Comparison of ENCODE assay signal across 16 cellular contexts in genomic region chr1:226730826-226731225, GRCh38. TPM values are rescaled to one million over a fixed set of nuclear protein-coding genes. Genes with fewer than 3 reads are reported as not detected.
DNase-seq lines count a peak whose midpoint lies in the region; ATAC-seq and TF ChIP-seq lines count a peak whose summit lies in the region.
"Had no signal": no experiment of that assay in that cellular context is flagged by ENCODE, and none has a peak within 500 bp of the region (broad histone marks: within the 10 kb centered on the region; RNA-seq: fewer than 3 reads in every experiment).

No MANE protein-coding gene starts in this region.

- H3K4me1 Mint-ChIP-seq in activated T-cell treated with anti-CD3 and anti-CD28 coated beads, Interleukin-2, amount 50 U/mL, for 24 hours (ENCODE audit: low read depth), result peaks cover 98% of the 10 kb centered on the region
- H3K4me1 Mint-ChIP-seq in activated B cell treated with CpG ODN at 0.5 μM for 24 hours, result peaks cover 98% of the 10 kb centered on the region

- no peaks in the 10 kb centered on the region for H4K20me1 ChIP-seq in mammary epithelial cell (ENCODE audit: insufficient read depth, low read length)

- H3K36me3 ChIP-seq in esophagus muscularis mucosa (peaks cover 0 to 15% (median 8%) of the 10 kb centered on the region in 4 donors), subcutaneous abdominal adipose tissue (ENCODE audit: control insufficient read depth in 5 of 5, insufficient read depth in 5 of 5, low read length in 5 of 5) (peaks cover 3 to 34% (median 26%) of the 10 kb centered on the region in 5 donors), mammary epithelial cell (ENCODE audit: insufficient read depth, low read length) (peaks cover 2% of the 10 kb centered on the region)

- H3K9me3 Mint-ChIP-seq in activated T-cell treated with anti-CD3 and anti-CD28 coated beads, Interleukin-2, amount 50 U/mL, for 24 hours, result no peaks in the 10 kb centered on the region
- H3K9me3 Mint-ChIP-seq in activated B cell treated with CpG ODN at 0.5 μM for 24 hours, result no peaks in the 10 kb centered on the region

- in situ Hi-C loops in mammary epithelial cell (cut with MboI; ENCODE audit: low sequenced_read_pairs in 2 of 2), result no loop called here

- intact Hi-C loops in activated B cell treated with CpG ODN at 0.5 μM for 24 hours (cut with micrococcal nuclease), result loop anchor here (1.0 to 10.0 kb wide), 3 partner anchors 8 to 324 kb away; partner anchors contain the start of genes ITPKB, PARP1 and STUM
- intact Hi-C loops in esophagus muscularis mucosa (cut with DNase I), result loop anchor here (5.0 kb wide), 1 partner anchor 34 kb away; no protein-coding TSS in a partner anchor
- intact Hi-C loops in mammary epithelial cell (cut with micrococcal nuclease), result loop anchor here (10.0 kb wide), 1 partner anchor 704 kb away; no protein-coding TSS in a partner anchor

- ATAC-seq in activated B cell treated with CpG ODN at 0.5 μM for 24 hours (ENCODE audit: low read depth), result no peak

- no peak for TF ChIP-seq POLR2A in esophagus muscularis mucosa (IDR thresholded peaks at IDR 0.05; ENCODE audit: low read depth)

- H2AFZ ChIP-seq in mammary epithelial cell (ENCODE audit: low read depth, low read length), result no peak overlapping the region

- H3K4me3 ChIP-seq in esophagus muscularis mucosa, result peak overlapping the region in 3 of 4 donors; percentile 93 to 97 (median 96)
- no peak overlapping the region for H3K4me3 ChIP-seq in subcutaneous abdominal adipose tissue (ENCODE audit: low read depth in 1 of 5, low read length in 5 of 5)
- no peak overlapping the region for H3K4me3 ChIP-seq in mammary epithelial cell (replicated peaks in 1 of 3; ENCODE audit: insufficient read depth in 1 of 3, low read depth in 2 of 3, low read length in 3 of 3)
- H3K4me3 ChIP-seq: lung had no signal

- no peak overlapping the region for H3K4me2 ChIP-seq in mammary epithelial cell (ENCODE audit: insufficient read depth, low read depth, low read length)

- H3K27ac Mint-ChIP-seq in activated T-cell treated with anti-CD3 and anti-CD28 coated beads, Interleukin-2, amount 50 U/mL, for 24 hours, result peak overlapping the region; percentile 97
- peak overlapping the region; percentile 24 for H3K27ac Mint-ChIP-seq in activated B cell treated with CpG ODN at 0.5 μM for 24 hours

- no TSS peak for BruUV-seq in mammary epithelial cell (replicated peaks; lab: Mats Ljungman, UMichigan)

- H3K9ac ChIP-seq in subcutaneous abdominal adipose tissue (ENCODE audit: low read length in 5 of 5) (no peak overlapping the region), mammary epithelial cell (ENCODE audit: insufficient read depth, low read length) (no peak overlapping the region)

- TF ChIP-seq CTCF in activated B cell treated with CpG ODN at 0.5 μM for 24 hours (IDR thresholded peaks at IDR 0.05), result no peak
- TF ChIP-seq CTCF in esophagus muscularis mucosa (IDR thresholded peaks at IDR 0.05), result no peak
- TF ChIP-seq CTCF in mammary epithelial cell (conservative IDR thresholded peaks at IDR 0.05 in 1 of 2, IDR thresholded peaks at IDR 0.05 in 1 of 2; ENCODE audit: extremely low read depth in 1 of 2, insufficient read depth in 1 of 2, low read depth in 1 of 2, low read length in 2 of 2), result no peak

- H3K27me3 Mint-ChIP-seq in activated T-cell treated with anti-CD3 and anti-CD28 coated beads, Interleukin-2, amount 50 U/mL, for 24 hours, result no peaks in the 10 kb centered on the region
- H3K27me3 Mint-ChIP-seq in activated B cell treated with CpG ODN at 0.5 μM for 24 hours, result no peaks in the 10 kb centered on the region

- H3K27ac ChIP-seq in esophagus muscularis mucosa (replicated peaks in 1 of 4) (peak overlapping the region in 3 of 4 donors; percentile 97 to 98 (median 98)), subcutaneous abdominal adipose tissue (ENCODE audit: low read depth, low read length) (peak overlapping the region; percentile 15), mammary epithelial cell (ENCODE audit: insufficient read depth, low read depth, low read length) (no peak overlapping the region)
- H3K27ac ChIP-seq: VCaP had no signal

- peaks cover 97% of the 10 kb centered on the region for H3K36me3 Mint-ChIP-seq in activated T-cell treated with anti-CD3 and anti-CD28 coated beads, Interleukin-2, amount 50 U/mL, for 24 hours (ENCODE audit: low read depth)
- H3K36me3 Mint-ChIP-seq in activated B cell treated with CpG ODN at 0.5 μM for 24 hours (ENCODE audit: low read depth), result peaks cover 90% of the 10 kb centered on the region

- POLR2A ChIA-PET in activated B cell treated with CpG ODN at 0.5 μM for 24 hours (lab: Charles Lee), result interaction anchor here (0.6 to 2.2 kb wide), 9 partner anchors 9 to 87 kb away, joined by 3 to 7 read pairs (median 3); no protein-coding TSS in a partner anchor

- H3K27me3 ChIP-seq in esophagus muscularis mucosa (no peaks in the 10 kb centered on the region), subcutaneous abdominal adipose tissue (ENCODE audit: control insufficient read depth in 5 of 5, insufficient read depth in 4 of 5, low read length in 5 of 5) (no peaks in the 10 kb centered on the region), mammary epithelial cell (ENCODE audit: insufficient read depth, low read length) (no peaks in the 10 kb centered on the region)

- peak overlapping the region; percentile 93 for H3K4me3 Mint-ChIP-seq in activated T-cell treated with anti-CD3 and anti-CD28 coated beads, Interleukin-2, amount 50 U/mL, for 24 hours
- peak overlapping the region; percentile 48 for H3K4me3 Mint-ChIP-seq in activated B cell treated with CpG ODN at 0.5 μM for 24 hours

- TF ChIP-seq EP300 in esophagus muscularis mucosa (IDR thresholded peaks at IDR 0.05), result no peak

- peaks cover 45% of the 10 kb centered on the region for H3K79me2 ChIP-seq in mammary epithelial cell (ENCODE audit: insufficient read depth, low read length)

- H3K4me1 ChIP-seq in esophagus muscularis mucosa (peaks cover 38 to 100% (median 99%) of the 10 kb centered on the region in 4 donors), subcutaneous abdominal adipose tissue (ENCODE audit: control insufficient read depth in 5 of 5, insufficient read depth in 5 of 5, low read length in 5 of 5) (peaks cover 15 to 79% (median 65%) of the 10 kb centered on the region in 5 donors), mammary epithelial cell (ENCODE audit: insufficient read depth, low read length) (no peaks in the 10 kb centered on the region)

- CTCF ChIA-PET in activated B cell treated with CpG ODN at 0.5 μM for 24 hours (lab: Charles Lee), result interaction anchor here (1.1 to 2.0 kb wide), 2 partner anchors 19 to 87 kb away, joined by 4 to 5 read pairs; no protein-coding TSS in a partner anchor
- CTCF ChIA-PET in mammary epithelial cell (lab: Charles Lee; ENCODE audit: low non-redundant PET), result no interaction called here

- dilution Hi-C loops in mammary epithelial cell (cut with HindIII; ENCODE audit: low sequenced_read_pairs), result no loop called here

- H3K9me3 ChIP-seq in esophagus muscularis mucosa (no peaks in the 10 kb centered on the region), subcutaneous abdominal adipose tissue (ENCODE audit: control insufficient read depth in 5 of 5, low read length in 5 of 5) (no peaks in the 10 kb centered on the region), mammary epithelial cell (replicated peaks; ENCODE audit: insufficient read depth, low read length) (no peaks in the 10 kb centered on the region)

- no peak for DNase-seq in activated T-cell treated with anti-CD3 and anti-CD28 coated beads, Interleukin-2, amount 50 U/mL, for 24 hours
- no peak for DNase-seq in activated T-cell treated with anti-CD3 and anti-CD28 coated beads for 4 hours
- DNase-seq in activated B cell treated with CpG ODN at 0.5 μM for 24 hours, result no peak
- no peak for DNase-seq in esophagus muscularis mucosa (ENCODE audit: extremely low spot score)
- no peak for DNase-seq in glomerular visceral epithelial cell (ENCODE audit: extremely low spot score)
- DNase-seq in HPDE6-E6E7 (ENCODE audit: extremely low spot score), result no peak
- DNase-seq in mammary epithelial cell, result no peak
- DNase-seq: ACHN, activated gamma-delta T cell treated with Interleukin-2 at 50 U/mL for 16 hours, hypothalamus, MV-4-11, nucleus accumbens, trophoblast cell had no signal

- WGBS in esophagus muscularis mucosa, result 46% methylated on average over 3 of the region's 3 CpGs
- WGBS in mammary epithelial cell (ENCODE audit: low coverage, missing lambda C conversion rate), result 100% methylated on average over 3 of the region's 3 CpGs

RNA-seq across cellular contexts. Expression of gene ITPKB, which starts 8.3 kb away (rescaled TPM):
- total RNA-seq in activated B cell treated with CpG ODN at 0.5 μM for 24 hours, result 88.5 and 97.3 TPM in 2 replicates
- 100 to 1,000 TPM in 2 of 4 donors, 10 to 100 TPM in 2; 71.1 to 156 (median 116) TPM for total RNA-seq in esophagus muscularis mucosa
- total RNA-seq in mammary epithelial cell, result 10 to 100 TPM in 1 of 2 donors, 1 to 10 TPM in 1; 6.0 to 11.4 TPM
- polyA plus RNA-seq in mammary epithelial cell, result 4.1 TPM
- 24.9 TPM for polyA minus RNA-seq in mammary epithelial cell

Comparison
In these comparisons a context has a peak if more than half of its experiments do, and no peak if none do; other contexts are left out.
1. H3K4me3 ChIP-seq: peak in esophagus muscularis mucosa (3 of 4); none in subcutaneous abdominal adipose tissue (0 of 5) and mammary epithelial cell (0 of 3).